In the genomic region with DNA sequence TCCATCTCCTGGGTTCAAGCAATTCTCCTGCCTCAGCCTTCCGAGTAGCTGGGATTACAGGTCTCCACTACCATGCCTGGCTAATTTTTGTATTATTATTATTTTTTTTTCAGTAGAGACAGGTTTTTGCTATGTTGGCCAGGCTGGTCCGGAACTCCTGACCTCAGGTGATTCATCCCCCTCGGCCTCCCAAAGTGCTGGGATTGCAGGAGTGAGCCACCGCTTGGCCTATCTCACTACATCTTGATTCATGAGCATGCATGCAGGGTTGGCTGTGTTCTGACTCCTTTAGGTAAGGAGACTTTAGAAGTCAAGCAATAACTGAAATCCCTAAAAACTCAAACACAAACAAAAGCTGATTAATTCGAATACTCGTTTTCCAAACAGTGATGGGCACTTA, we compare ENCODE assay signal across 17 cellular contexts.
"Had no signal": no experiment of that assay in that cellular context is flagged by ENCODE, and none has a peak within 500 bp of the region (broad histone marks: within the 10 kb centered on the region; RNA-seq: fewer than 3 reads in every experiment).

No MANE protein-coding gene starts in this region.

- H3K27ac ChIP-seq: adrenal gland, dorsolateral prefrontal cortex, gastroesophageal sphincter, parathyroid adenoma, stomach had no signal

- H3K4me1 ChIP-seq: parathyroid adenoma had no signal

- H3K4me3 ChIP-seq: adrenal gland, dorsolateral prefrontal cortex, gastroesophageal sphincter, stomach, thoracic aorta had no signal

- H3K9ac ChIP-seq: parathyroid adenoma had no signal

- H3K9me3 ChIP-seq: adrenal gland, gastroesophageal sphincter, stomach, thoracic aorta had no signal

- H3K79me2 ChIP-seq: parathyroid adenoma had no signal

- H3K27me3 ChIP-seq: adrenal gland, dorsolateral prefrontal cortex, gastroesophageal sphincter, stomach had no signal

- DNase-seq: activated B cell treated with CpG ODN at 0.5 μM for 24 hours; activated CD4-positive, alpha-beta T cell treated with anti-CD3 and anti-CD28 coated beads, Interleukin-2, amount 10 ng/mL, durations not matched to agents 7 days and 5 days; activated naive CD4-positive, alpha-beta T cell treated with anti-CD3 and anti-CD28 coated beads, Interleukin-2, amount 50 U/mL, for 16 hours; activated T-cell treated with anti-CD3 and anti-CD28 coated beads for 4 hours; adrenal gland; dorsolateral prefrontal cortex; kidney; midbrain; retina; stimulated activated CD4-positive, alpha-beta T cell treated with anti-CD3 and anti-CD28 coated beads, Interleukin-15, amount 100 ng/mL, for 24 hours; stimulated activated CD4-positive, alpha-beta T cell treated with anti-CD3 and anti-CD28 coated beads, Interleukin-4, amount 100 ng/mL, for 4 hours; stomach; T-cell had no signal

- H3K36me3 ChIP-seq: adrenal gland, gastroesophageal sphincter, stomach, thoracic aorta had no signal

- ATAC-seq: activated T-helper 17 cell treated with anti-CD3 and anti-CD28 coated beads, Interleukin-2, amount 50 U/mL, for 72 hours; gastroesophageal sphincter; T-cell had no signal
